17 cellular contexts compared by ENCODE assay signal in the genomic region with DNA sequence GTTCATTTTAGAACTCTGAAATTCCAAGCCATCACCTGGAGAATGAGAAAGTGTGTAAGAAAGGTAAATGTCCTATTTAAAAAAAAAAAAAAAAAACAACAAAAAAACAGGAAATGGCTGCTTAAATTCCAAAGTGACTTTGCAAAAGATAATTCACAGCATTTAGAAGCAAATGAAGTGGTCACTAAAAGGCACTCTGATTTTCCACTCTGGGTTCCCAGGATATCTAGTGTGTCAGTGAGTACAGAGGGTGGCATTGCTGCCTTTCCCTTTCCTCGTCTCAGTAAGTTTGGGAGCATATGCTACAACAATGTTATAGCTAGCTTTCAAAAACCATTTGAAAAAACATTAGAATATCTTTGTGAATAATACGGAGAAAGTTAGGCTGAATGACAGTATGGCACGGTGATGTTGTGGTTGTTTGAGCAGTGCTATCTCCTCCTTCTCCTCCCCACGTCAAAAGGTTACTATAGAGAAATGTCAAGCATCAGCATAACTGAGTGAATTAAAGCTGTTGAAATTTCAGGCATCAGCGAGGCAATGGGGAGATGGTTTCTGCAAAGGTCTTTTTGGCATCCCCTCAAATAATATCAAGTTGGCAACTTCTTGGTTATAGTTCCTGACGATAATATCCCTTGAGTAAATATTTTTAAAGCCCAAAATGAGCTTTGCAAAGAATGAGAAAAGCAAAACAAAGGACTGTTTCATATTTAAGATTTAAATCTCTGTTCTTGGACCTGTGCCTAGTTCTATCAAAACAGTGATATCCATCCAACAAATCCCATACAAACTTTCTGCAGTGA.
DNase-seq lines count a peak whose midpoint lies in the region; FAIRE-seq and TF ChIP-seq lines count a peak whose summit lies in the region.
"Had no signal": no experiment of that assay in that cellular context is flagged by ENCODE, and none has a peak within 500 bp of the region (broad histone marks: within the 10 kb centered on the region; RNA-seq: fewer than 3 reads in every experiment).

No MANE protein-coding gene starts in this region.

- intact Hi-C loops in endothelial cell of umbilical vein (cut with micrococcal nuclease) (loop anchor here (1.0 to 5.0 kb wide), 2 partner anchors 17 to 163 kb away; partner anchors contain the start of gene E2F7), PC-9 (cut with micrococcal nuclease; ENCODE audit: unreplicated experiment) (no loop called here), testis (cut with DNase I; ENCODE audit: low total_unique reads) (no loop called here)

- peak overlapping the region; percentile 38 for H2AFZ ChIP-seq in endothelial cell of umbilical vein (ENCODE audit: low read depth, low read length)
- H2AFZ ChIP-seq in osteoblast (ENCODE audit: low read length) = peak overlapping the region; percentile 60
- no peak overlapping the region for H2AFZ ChIP-seq in PC-9

- H3K9me3 ChIP-seq in HUES48 (ENCODE audit: control insufficient read depth, insufficient read depth, low read length) = no peaks in the 10 kb centered on the region
- H3K9me3 ChIP-seq in endothelial cell of umbilical vein (replicated peaks; ENCODE audit: control insufficient read depth, insufficient read depth, low read length) = no peaks in the 10 kb centered on the region
- H3K9me3 ChIP-seq in osteoblast (ENCODE audit: low read depth, low read length) = no peaks in the 10 kb centered on the region
- no peaks in the 10 kb centered on the region for H3K9me3 ChIP-seq in PC-9 (ENCODE audit: insufficient read depth, low read depth)
- no peaks in the 10 kb centered on the region for H3K9me3 ChIP-seq in testis
- H3K9me3 ChIP-seq: MG63 had no signal

- H3K36me3 ChIP-seq in HUES48 (ENCODE audit: control insufficient read depth, insufficient read depth, low read length) (no peaks in the 10 kb centered on the region), endothelial cell of umbilical vein (ENCODE audit: control insufficient read depth in 2 of 2, extremely low read depth in 1 of 2, insufficient read depth in 2 of 2, low read length in 2 of 2) (no peaks in the 10 kb centered on the region), osteoblast (ENCODE audit: insufficient read depth, low read length) (no peaks in the 10 kb centered on the region), PC-9 (ENCODE audit: low read depth) (no peaks in the 10 kb centered on the region), testis (ENCODE audit: low read depth, missing control alignments) (no peaks in the 10 kb centered on the region)
- H3K36me3 ChIP-seq: cardiac muscle cell, MG63 had no signal

- H3K27me3 ChIP-seq in HUES48 (ENCODE audit: control insufficient read depth, insufficient read depth, low read length) (no peaks in the 10 kb centered on the region), endothelial cell of umbilical vein (ENCODE audit: control insufficient read depth in 2 of 2, insufficient read depth in 2 of 2, low read length in 2 of 2) (peaks cover 2 to 3% of the 10 kb centered on the region in 2 experiments), osteoblast (ENCODE audit: insufficient read depth, low read length) (no peaks in the 10 kb centered on the region), PC-9 (ENCODE audit: insufficient read depth, low read depth) (no peaks in the 10 kb centered on the region), testis (no peaks in the 10 kb centered on the region)
- H3K27me3 ChIP-seq: cardiac muscle cell, MG63 had no signal

- peak overlapping the region; percentile 72 for H3K27ac ChIP-seq in HUES48 (ENCODE audit: low read depth, low read length)
- no peak overlapping the region for H3K27ac ChIP-seq in endothelial cell of umbilical vein (ENCODE audit: insufficient read depth, low read depth, low read length)
- H3K27ac ChIP-seq in osteoblast (ENCODE audit: low read depth, low read length) = peak overlapping the region; percentile 40
- no peak overlapping the region for H3K27ac ChIP-seq in PC-9
- H3K27ac ChIP-seq in coronary artery = peak overlapping the region in 1 of 2 donors; percentile 28
- H3K27ac ChIP-seq in testis = no peak overlapping the region
- H3K27ac ChIP-seq: cardiac muscle cell had no signal

- H4K20me1 ChIP-seq in endothelial cell of umbilical vein (replicated peaks; ENCODE audit: control insufficient read depth, extremely low read depth, insufficient read depth, low read length) (no peaks in the 10 kb centered on the region), osteoblast (ENCODE audit: insufficient read depth, low read length) (no peaks in the 10 kb centered on the region), PC-9 (ENCODE audit: insufficient read depth) (no peaks in the 10 kb centered on the region)

- H3K9ac ChIP-seq in HUES48 (ENCODE audit: low read depth, low read length) = no peak overlapping the region; the same call in 1 of the 2 replicates
- no peak overlapping the region for H3K9ac ChIP-seq in endothelial cell of umbilical vein (replicated peaks; ENCODE audit: extremely low read depth, insufficient read depth, low read length)

- H3K9me2 ChIP-seq in PC-9 (ENCODE audit: insufficient read depth) = no peaks in the 10 kb centered on the region

- BruUV-seq in endothelial cell of umbilical vein (replicated peaks; lab: Mats Ljungman, UMichigan) = no TSS peak
- BruUV-seq in PC-9 (replicated peaks; lab: Mats Ljungman, UMichigan) = no TSS peak

- no peaks in the 10 kb centered on the region for H3F3A ChIP-seq in PC-9 (ENCODE audit: insufficient read depth, low read depth)

- peak; percentile 54 for FAIRE-seq in endothelial cell of umbilical vein (lab: Jason Lieb, UNC)

- TF ChIP-seq CTCF in endothelial cell of umbilical vein (IDR thresholded peaks at IDR 0.05; ENCODE audit: extremely low read depth in 1 of 2, insufficient read depth in 1 of 2, low read depth in 1 of 2, low read length in 2 of 2) (no peak), osteoblast (IDR thresholded peaks at IDR 0.05; ENCODE audit: extremely low read depth, low read depth, low read length) (no peak), PC-9 (conservative IDR thresholded peaks at IDR 0.05) (no peak), coronary artery (IDR thresholded peaks at IDR 0.05) (no peak), testis (IDR thresholded peaks at IDR 0.05) (no peak)

- H3K79me2 ChIP-seq in endothelial cell of umbilical vein (ENCODE audit: control insufficient read depth, insufficient read depth, low read length) (no peaks in the 10 kb centered on the region), osteoblast (ENCODE audit: insufficient read depth, low read length) (no peaks in the 10 kb centered on the region), PC-9 (ENCODE audit: low read depth) (no peaks in the 10 kb centered on the region)

- DNase-seq in amniotic epithelial cell (ENCODE audit: low read depth) = peak; percentile 9
- DNase-seq in endothelial cell of umbilical vein (ENCODE audit: low read depth, low spot score) = peak; percentile 85
- peak; percentile 65 for DNase-seq in osteoblast (ENCODE audit: insufficient read length, low spot score, missing footprints)
- no peak for DNase-seq in PC-9
- no peak for DNase-seq in coronary artery (ENCODE audit: low spot score)
- no peak for DNase-seq in LoVo (ENCODE audit: low spot score)
- DNase-seq in testis = no peak
- DNase-seq: AML-193; Calu3; GOT3; MG63; NCI-H2029 treated with DMSO at 0.1 percent for 48 hours; NCI-H69; stimulated activated CD4-positive, alpha-beta T cell treated with anti-CD3 and anti-CD28 coated beads, Interleukin-12 subunit alpha, Interleukin-12 subunit beta, amount 100 ng/mL, for 4 hours; stimulated activated naive CD8-positive, alpha-beta T cell treated with anti-CD3 and anti-CD28 coated beads, Interleukin-15, Interleukin-2, amounts not matched to agents 100 U/mL and 50 U/mL, for 24 hours had no signal

- no peaks in the 10 kb centered on the region for H3K9me1 ChIP-seq in endothelial cell of umbilical vein (replicated peaks; ENCODE audit: control insufficient read depth, extremely low read depth, insufficient read depth, low read length)

- CTCF ChIA-PET in endothelial cell of umbilical vein (lab: Charles Lee) = interaction anchor here (0.7 to 1.1 kb wide), 6 partner anchors 11 to 95 kb away, joined by 3 to 6 read pairs (median 4); no protein-coding TSS in a partner anchor
- CTCF ChIA-PET in PC-9 (lab: Charles Lee) = no interaction called here

- 21 to 22% methylated on average over 6 of the region's 6 CpGs for WGBS in testis, 2 donors

- no peak overlapping the region for H3K4me3 ChIP-seq in HUES48 (ENCODE audit: low read depth, low read length)
- peak overlapping the region in 1 of 3 experiments; percentile 28 for H3K4me3 ChIP-seq in endothelial cell of umbilical vein (replicated peaks in 1 of 3; ENCODE audit: insufficient read depth in 1 of 3, low read depth in 1 of 3, low read length in 3 of 3)
- H3K4me3 ChIP-seq in osteoblast (ENCODE audit: insufficient read depth, low read length) = peak overlapping the region; percentile 39
- no peak overlapping the region for H3K4me3 ChIP-seq in PC-9
- H3K4me3 ChIP-seq in coronary artery = no peak overlapping the region
- H3K4me3 ChIP-seq in testis = no peak overlapping the region
- H3K4me3 ChIP-seq: cardiac muscle cell, MG63 had no signal

- no peak for TF ChIP-seq POLR2A in endothelial cell of umbilical vein (IDR thresholded peaks at IDR 0.05; ENCODE audit: low read depth, low read length)
- TF ChIP-seq POLR2A in testis (IDR thresholded peaks at IDR 0.05) = no peak

- H3K4me2 ChIP-seq in endothelial cell of umbilical vein (ENCODE audit: insufficient read depth, low read length) = peak overlapping the region; percentile 86
- peak overlapping the region; percentile 64 for H3K4me2 ChIP-seq in osteoblast (ENCODE audit: insufficient read depth, low read length)
- H3K4me2 ChIP-seq in PC-9 = no peak overlapping the region

- H3K4me1 ChIP-seq in HUES48 (ENCODE audit: control insufficient read depth, insufficient read depth, low read length) (peaks cover 23% of the 10 kb centered on the region), endothelial cell of umbilical vein (ENCODE audit: control insufficient read depth, extremely low read depth, insufficient read depth, low read length) (peaks cover 30% of the 10 kb centered on the region), osteoblast (ENCODE audit: insufficient read depth, low read length) (peaks cover 38% of the 10 kb centered on the region), PC-9 (replicated peaks; ENCODE audit: insufficient read depth) (no peaks in the 10 kb centered on the region), testis (peaks cover 8% of the 10 kb centered on the region)

- POLR2A ChIA-PET in endothelial cell of umbilical vein (lab: Charles Lee) = no interaction called here
- POLR2A ChIA-PET in PC-9 (lab: Charles Lee; ENCODE audit: unreplicated experiment) = no interaction called here

- dilution Hi-C loops in endothelial cell of umbilical vein (cut with MboI; ENCODE audit: extremely low pct_ligation_motif_present, low sequenced_read_pairs) = no loop called here

TF ChIP-seq in endothelial cell of umbilical vein, 7 proteins besides CTCF, POLR2A, EP300 and RAD21 (continues in another document):
- TF ChIP-seq FOS (IDR thresholded peaks at IDR 0.05; ENCODE audit: borderline replicate concordance, insufficient read depth, low read length) (no peak), EZH2 (IDR thresholded peaks at IDR 0.05; ENCODE audit: borderline replicate concordance, low read depth, low read length, severe bottlenecking) (no peak), GATA2 (IDR thresholded peaks at IDR 0.05; ENCODE audit: insufficient read depth, insufficient read length, low read depth, low read length) (no peak), MYC (IDR thresholded peaks at IDR 0.05; ENCODE audit: low read depth, low read length) (no peak)

Comparison
In these comparisons a context has a peak if more than half of its experiments do, and no peak if none do; other contexts are left out.
1. H3K27ac ChIP-seq: peak in HUES48 (single experiment) and osteoblast (single experiment); none in endothelial cell of umbilical vein (single experiment), PC-9 (single experiment) and testis (0 of 2).
2. DNase-seq: peak in amniotic epithelial cell (single experiment), endothelial cell of umbilical vein (single experiment) and osteoblast (single experiment); none in PC-9 (0 of 2), coronary artery (single experiment), LoVo (single experiment) and testis (single experiment).